ENCODE assay signal across 9 cellular contexts in the genomic region with DNA sequence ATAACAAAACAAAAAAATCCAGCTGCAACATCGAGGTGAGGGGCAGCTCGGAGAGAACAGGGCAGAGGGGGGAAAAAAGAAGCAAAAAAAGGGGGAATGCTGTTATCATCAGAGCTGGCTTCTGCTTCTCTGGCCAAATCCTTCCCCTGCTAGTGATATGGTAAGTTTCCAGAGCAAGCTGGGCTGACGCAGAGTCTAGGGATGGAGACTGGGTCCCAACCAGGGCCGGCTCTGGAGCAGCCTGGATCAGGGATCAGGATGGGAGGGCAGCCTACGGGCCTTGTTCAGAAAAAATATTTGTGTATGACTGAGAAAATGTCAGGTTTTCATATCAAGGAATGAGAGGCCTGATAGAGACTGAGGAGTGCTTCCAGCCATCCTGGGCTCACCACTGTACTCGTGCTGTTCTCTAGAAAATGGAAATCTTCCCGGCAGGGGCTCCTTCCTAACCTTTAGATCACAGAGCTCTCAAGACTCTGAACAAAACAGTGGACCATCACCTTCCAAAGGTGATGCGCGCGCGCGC. TPM values are rescaled to one million over a fixed set of nuclear protein-coding genes. Genes with fewer than 3 reads are reported as not detected.
DNase-seq lines count a peak whose midpoint lies in the region; TF ChIP-seq lines count a peak whose summit lies in the region.
"Had no signal": no experiment of that assay in that cellular context is flagged by ENCODE, and none has a peak within 500 bp of the region (broad histone marks: within the 10 kb centered on the region; RNA-seq: fewer than 3 reads in every experiment).

No MANE protein-coding gene starts in this region.

- H3K9me3 ChIP-seq in right atrium auricular region (no peaks in the 10 kb centered on the region), suprapubic skin (no peaks in the 10 kb centered on the region)
- H3K9me3 ChIP-seq: pancreas had no signal

- H3K4me1 ChIP-seq in right atrium auricular region (peaks cover 0 to 87% of the 10 kb centered on the region in 2 donors), suprapubic skin (peaks cover 91% of the 10 kb centered on the region)

- H3K4me3 ChIP-seq in right atrium auricular region, result peak overlapping the region; percentile 64 to 68
- H3K4me3 ChIP-seq in suprapubic skin, result peak overlapping the region; percentile 78
- H3K4me3 ChIP-seq: GM12878 had no signal

- intact Hi-C loops in activated CD4-positive, alpha-beta T cell treated with anti-CD3 and anti-CD28 coated beads, Interleukin-2, amount 10 ng/mL, durations not matched to agents 24 days and 14 days (cut with micrococcal nuclease), result no loop called here

- whole genome bisulfite sequencing in suprapubic skin, result 75% methylated on average over 12 of the region's 12 CpGs

- TF ChIP-seq EP300 in suprapubic skin (IDR thresholded peaks at IDR 0.05), result no peak

- TF ChIP-seq POLR2A in suprapubic skin (IDR thresholded peaks at IDR 0.05), result no peak

- peaks cover 6% of the 10 kb centered on the region for H3K4me1 Mint-ChIP-seq in activated CD4-positive, alpha-beta T cell treated with anti-CD3 and anti-CD28 coated beads, Interleukin-2, amount 10 ng/mL, durations not matched to agents 24 days and 14 days

- peak overlapping the region; percentile 38 for H3K4me3 Mint-ChIP-seq in activated CD4-positive, alpha-beta T cell treated with anti-CD3 and anti-CD28 coated beads, Interleukin-2, amount 10 ng/mL, durations not matched to agents 24 days and 14 days

- no peaks in the 10 kb centered on the region for H3K9me3 Mint-ChIP-seq in activated CD4-positive, alpha-beta T cell treated with anti-CD3 and anti-CD28 coated beads, Interleukin-2, amount 10 ng/mL, durations not matched to agents 24 days and 14 days

- no peak for TF ChIP-seq CTCF in right atrium auricular region (IDR thresholded peaks at IDR 0.05)
- TF ChIP-seq CTCF in suprapubic skin (IDR thresholded peaks at IDR 0.05), result no peak

- no peaks in the 10 kb centered on the region for H3K36me3 Mint-ChIP-seq in activated CD4-positive, alpha-beta T cell treated with anti-CD3 and anti-CD28 coated beads, Interleukin-2, amount 10 ng/mL, durations not matched to agents 24 days and 14 days (ENCODE audit: low read depth)

- H3K27ac ChIP-seq in right atrium auricular region (peak overlapping the region; percentile 93), suprapubic skin (peak overlapping the region; percentile 84)

- no peak for DNase-seq in activated CD4-positive, alpha-beta T cell treated with anti-CD3 and anti-CD28 coated beads, Interleukin-2, amount 10 ng/mL, durations not matched to agents 24 days and 14 days
- no peak for DNase-seq in activated CD4-positive, alpha-beta T cell treated with anti-CD3 and anti-CD28 coated beads for 1 hour
- DNase-seq in right atrium auricular region (ENCODE audit: low spot score) (no peak), suprapubic skin (ENCODE audit: low spot score in 2 of 2) (peak; percentile 54 to 65), NCI-H2029 treated with DMSO at 0.1 percent for 48 hours (lab: John Stamatoyannopoulos, UW) (no peak), NCI-H2107 treated with DMSO at 0.1 percent for 48 hours (lab: John Stamatoyannopoulos, UW; ENCODE audit: unreplicated experiment) (no peak)
- DNase-seq: stimulated activated naive CD4-positive, alpha-beta T cell treated with Interleukin-2 at 50 U/mL for 16 hours had no signal

- peaks cover 63% of the 10 kb centered on the region for H3K27me3 Mint-ChIP-seq in activated CD4-positive, alpha-beta T cell treated with anti-CD3 and anti-CD28 coated beads, Interleukin-2, amount 10 ng/mL, durations not matched to agents 24 days and 14 days

- H3K36me3 ChIP-seq in right atrium auricular region (no peaks in the 10 kb centered on the region), suprapubic skin (no peaks in the 10 kb centered on the region)
- H3K36me3 ChIP-seq: pancreas had no signal

- H3K27me3 ChIP-seq in right atrium auricular region, result no peaks in the 10 kb centered on the region
- H3K27me3 ChIP-seq in suprapubic skin, result peaks cover 23% of the 10 kb centered on the region
- H3K27me3 ChIP-seq: pancreas had no signal

- H3K27ac Mint-ChIP-seq in activated CD4-positive, alpha-beta T cell treated with anti-CD3 and anti-CD28 coated beads, Interleukin-2, amount 10 ng/mL, durations not matched to agents 24 days and 14 days, result no peak overlapping the region

RNA-seq across cellular contexts. Expression of a gene that starts 0.7 kb away (rescaled TPM):
- total RNA-seq in activated CD4-positive, alpha-beta T cell treated with anti-CD3 and anti-CD28 coated beads, Interleukin-2, amount 10 ng/mL, durations not matched to agents 24 days and 14 days, result not detected in 2 replicates
- total RNA-seq in right atrium auricular region, result 100 to 1,000 TPM; 125 to 401 TPM
- 10 to 100 TPM; 15.7 to 38.1 (median 23.5) TPM for total RNA-seq in suprapubic skin

RNA-seq across cellular contexts. Expression of a gene that starts 13.7 kb away (rescaled TPM):
- total RNA-seq in activated CD4-positive, alpha-beta T cell treated with anti-CD3 and anti-CD28 coated beads, Interleukin-2, amount 10 ng/mL, durations not matched to agents 24 days and 14 days, result 62.4 and 70.5 TPM in 2 replicates
- 10 to 100 TPM; 20.9 to 40.1 TPM for total RNA-seq in right atrium auricular region
- total RNA-seq in suprapubic skin, result 10 to 100 TPM; 21.8 to 37.4 (median 30.1) TPM

RNA-seq across cellular contexts. Expression of a gene that starts 43.5 kb away (rescaled TPM):
- total RNA-seq in activated CD4-positive, alpha-beta T cell treated with anti-CD3 and anti-CD28 coated beads, Interleukin-2, amount 10 ng/mL, durations not matched to agents 24 days and 14 days, result 73.3 and 74.2 TPM in 2 replicates
- total RNA-seq in right atrium auricular region, result 100 to 1,000 TPM; 488 to 733 TPM
- 100 to 1,000 TPM in 2 of 4 donors, 10 to 100 TPM in 2; 70.2 to 162 (median 105) TPM for total RNA-seq in suprapubic skin

RNA-seq across cellular contexts. Expression of a gene that starts 51.4 kb away (rescaled TPM):
- total RNA-seq in activated CD4-positive, alpha-beta T cell treated with anti-CD3 and anti-CD28 coated beads, Interleukin-2, amount 10 ng/mL, durations not matched to agents 24 days and 14 days, result 49.5 and 52.4 TPM in 2 replicates
- total RNA-seq in right atrium auricular region (10 to 100 TPM in 1 of 2 donors, 1 to 10 TPM in 1; 7.7 to 13.5 TPM), suprapubic skin (10 to 100 TPM; 20.6 to 87.6 (median 38.4) TPM)

Comparison
In these comparisons a context has a peak if more than half of its experiments do, and no peak if none do; other contexts are left out.
1. DNase-seq: peak in suprapubic skin (2 of 2); none in activated CD4-positive, alpha-beta T cell treated with anti-CD3 and anti-CD28 coated beads, Interleukin-2, amount 10 ng/mL, durations not matched to agents 24 days and 14 days (single experiment), activated CD4-positive, alpha-beta T cell treated with anti-CD3 and anti-CD28 coated beads for 1 hour (single experiment), right atrium auricular region (single experiment), NCI-H2029 treated with DMSO at 0.1 percent for 48 hours (single experiment) and NCI-H2107 treated with DMSO at 0.1 percent for 48 hours (single experiment).
2. RNA of a gene that starts 0.7 kb away (total RNA-seq): 125 to 401 TPM in right atrium auricular region and 15.7 to 38.1 TPM in suprapubic skin; not detected in activated CD4-positive, alpha-beta T cell treated with anti-CD3 and anti-CD28 coated beads, Interleukin-2, amount 10 ng/mL, durations not matched to agents 24 days and 14 days; every median in the first group is over 10 times any median in the second.